1 cellular context compared by ENCODE assay signal in genomic region chr15:85500729-85501128, GRCh38.
TF ChIP-seq lines count a peak whose summit lies in the region.

No MANE protein-coding gene starts in this region.

TF ChIP-seq in WTC11, 78 proteins besides CTCF, POLR2A, EP300 and RAD21 (continued from another document):
- TF ChIP-seq, protein P1, sequence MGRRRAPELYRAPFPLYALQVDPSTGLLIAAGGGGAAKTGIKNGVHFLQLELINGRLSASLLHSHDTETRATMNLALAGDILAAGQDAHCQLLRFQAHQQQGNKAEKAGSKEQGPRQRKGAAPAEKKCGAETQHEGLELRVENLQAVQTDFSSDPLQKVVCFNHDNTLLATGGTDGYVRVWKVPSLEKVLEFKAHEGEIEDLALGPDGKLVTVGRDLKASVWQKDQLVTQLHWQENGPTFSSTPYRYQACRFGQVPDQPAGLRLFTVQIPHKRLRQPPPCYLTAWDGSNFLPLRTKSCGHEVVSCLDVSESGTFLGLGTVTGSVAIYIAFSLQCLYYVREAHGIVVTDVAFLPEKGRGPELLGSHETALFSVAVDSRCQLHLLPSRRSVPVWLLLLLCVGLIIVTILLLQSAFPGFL (CRISPR knock-in tag; IDR thresholded peaks at IDR 0.05; ENCODE audit: borderline replicate concordance): no peak
- no peak for TF ChIP-seq GTF2I (CRISPR knock-in tag; conservative IDR thresholded peaks at IDR 0.05)
- TF ChIP-seq TCF7 (CRISPR knock-in tag; IDR thresholded peaks at IDR 0.05; ENCODE audit: low read depth): no peak
